ENCODE assay signal across 30 cellular contexts in genomic region chr11:69468236-69468635, GRCh38. TPM values are rescaled to one million over a fixed set of nuclear protein-coding genes. Genes with fewer than 3 reads are reported as not detected.
"Had no signal": no experiment of that assay in that cellular context is flagged by ENCODE, and none has a peak within 500 bp of the region (broad histone marks: within the 10 kb centered on the region; RNA-seq: fewer than 3 reads in every experiment).

No MANE protein-coding gene starts in this region.

- ATAC-seq: activated naive CD4-positive, alpha-beta T cell treated with anti-CD3 and anti-CD28 coated beads, Interleukin-2, amount 50 U/mL, for 72 hours; activated T-cell treated with anti-CD3 and anti-CD28 coated beads, Interleukin-2, amount 50 U/mL, for 4 hours; body of pancreas; Panc1; WTC11 had no signal

- H3K9me3 ChIP-seq: ascending aorta had no signal

- H3K36me3 Mint-ChIP-seq: activated CD4-positive, alpha-beta memory T cell treated with anti-CD3 and anti-CD28 coated beads for 36 hours had no signal

- DNase-seq: activated CD4-positive, alpha-beta memory T cell treated with anti-CD3 and anti-CD28 coated beads for 36 hours; activated CD4-positive, alpha-beta T cell treated with anti-CD3 and anti-CD28 coated beads for 48 hours; activated CD4-positive, CD25-positive, alpha-beta regulatory T cell treated with anti-CD3 and anti-CD28 coated beads, Interleukin-2, amount 50 U/mL, for 72 hours; activated CD8-positive, alpha-beta memory T cell treated with anti-CD3 and anti-CD28 coated beads for 24 hours; activated effector memory CD4-positive, alpha-beta T cell treated with anti-CD3 and anti-CD28 coated beads, Interleukin-2, amount 50 U/mL, for 16 hours; activated naive CD4-positive, alpha-beta T cell treated with Interleukin-2 at 50 U/mL for 16 hours; activated naive CD8-positive, alpha-beta T cell treated with anti-CD3 and anti-CD28 coated beads, Interleukin-2, amount 50 U/mL, for 24 hours; activated T-cell treated with anti-CD3 and anti-CD28 coated beads, Interleukin-2, amount 50 U/mL, for 4 hours; amniotic stem cell; body of pancreas; Karpas-422; MM.1S; NCI-H1105; NCI-H1436; NCI-H1694 treated with DMSO at 0.1 percent for 48 hours; NCI-H2029 treated with DMSO at 0.1 percent for 48 hours; NCI-H345; NCI-H510A; NCI-H526 treated with DMSO at 0.1 percent for 48 hours; NK-92 treated with Interleukin-12 subunit alpha and Interleukin-12 subunit beta, amount 100 ng/mL, for 24 hours; RPMI8226; SHP77; T-helper 9 cell had no signal

- H3K27me3 ChIP-seq: ascending aorta, body of pancreas, SJSA1 had no signal

- H3K36me3 ChIP-seq: ascending aorta, SJSA1 had no signal

- H3K4me3 Mint-ChIP-seq: activated CD4-positive, alpha-beta memory T cell treated with anti-CD3 and anti-CD28 coated beads for 36 hours; activated naive CD8-positive, alpha-beta T cell treated with anti-CD3 and anti-CD28 coated beads, Interleukin-2, amount 50 U/mL, for 24 hours; activated T-cell treated with anti-CD3 and anti-CD28 coated beads, Interleukin-2, amount 50 U/mL, for 4 hours; T-helper 1 cell treated with Interleukin-12 subunit alpha and Interleukin-12 subunit beta and Interleukin-4 antibody, amounts not matched to agents 30 μg/mL and 1 μg/mL, for 36 hours; WTC11 had no signal

- H3K27ac ChIP-seq: ascending aorta, body of pancreas, SJSA1 had no signal

- H3K9me3 Mint-ChIP-seq: activated CD4-positive, alpha-beta memory T cell treated with anti-CD3 and anti-CD28 coated beads for 36 hours; activated naive CD4-positive, alpha-beta T cell treated with anti-CD3 and anti-CD28 coated beads, Interleukin-2, amount 50 U/mL, for 72 hours had no signal

- H3K4me3 ChIP-seq: ascending aorta, body of pancreas, SJSA1 had no signal

- H3K27ac Mint-ChIP-seq: activated CD4-positive, alpha-beta memory T cell treated with anti-CD3 and anti-CD28 coated beads for 36 hours; activated naive CD4-positive, alpha-beta T cell treated with anti-CD3 and anti-CD28 coated beads, Interleukin-2, amount 50 U/mL, for 72 hours; activated naive CD8-positive, alpha-beta T cell treated with anti-CD3 and anti-CD28 coated beads, Interleukin-2, amount 50 U/mL, for 24 hours; T-helper 1 cell treated with Interleukin-12 subunit alpha and Interleukin-12 subunit beta and Interleukin-4 antibody, amounts not matched to agents 30 μg/mL and 1 μg/mL, for 36 hours; WTC11 had no signal

RNA-seq across cellular contexts. Expression of gene LINC01488, which starts 13.2 kb away (rescaled TPM):
- total RNA-seq: activated CD4-positive, alpha-beta memory T cell treated with anti-CD3 and anti-CD28 coated beads for 36 hours; activated naive CD4-positive, alpha-beta T cell treated with anti-CD3 and anti-CD28 coated beads, Interleukin-2, amount 50 U/mL, for 72 hours; activated T-cell treated with anti-CD3 and anti-CD28 coated beads, Interleukin-2, amount 50 U/mL, for 4 hours; ascending aorta; body of pancreas; bronchial epithelial cell; WTC11 had no signal
